In the genomic region with DNA sequence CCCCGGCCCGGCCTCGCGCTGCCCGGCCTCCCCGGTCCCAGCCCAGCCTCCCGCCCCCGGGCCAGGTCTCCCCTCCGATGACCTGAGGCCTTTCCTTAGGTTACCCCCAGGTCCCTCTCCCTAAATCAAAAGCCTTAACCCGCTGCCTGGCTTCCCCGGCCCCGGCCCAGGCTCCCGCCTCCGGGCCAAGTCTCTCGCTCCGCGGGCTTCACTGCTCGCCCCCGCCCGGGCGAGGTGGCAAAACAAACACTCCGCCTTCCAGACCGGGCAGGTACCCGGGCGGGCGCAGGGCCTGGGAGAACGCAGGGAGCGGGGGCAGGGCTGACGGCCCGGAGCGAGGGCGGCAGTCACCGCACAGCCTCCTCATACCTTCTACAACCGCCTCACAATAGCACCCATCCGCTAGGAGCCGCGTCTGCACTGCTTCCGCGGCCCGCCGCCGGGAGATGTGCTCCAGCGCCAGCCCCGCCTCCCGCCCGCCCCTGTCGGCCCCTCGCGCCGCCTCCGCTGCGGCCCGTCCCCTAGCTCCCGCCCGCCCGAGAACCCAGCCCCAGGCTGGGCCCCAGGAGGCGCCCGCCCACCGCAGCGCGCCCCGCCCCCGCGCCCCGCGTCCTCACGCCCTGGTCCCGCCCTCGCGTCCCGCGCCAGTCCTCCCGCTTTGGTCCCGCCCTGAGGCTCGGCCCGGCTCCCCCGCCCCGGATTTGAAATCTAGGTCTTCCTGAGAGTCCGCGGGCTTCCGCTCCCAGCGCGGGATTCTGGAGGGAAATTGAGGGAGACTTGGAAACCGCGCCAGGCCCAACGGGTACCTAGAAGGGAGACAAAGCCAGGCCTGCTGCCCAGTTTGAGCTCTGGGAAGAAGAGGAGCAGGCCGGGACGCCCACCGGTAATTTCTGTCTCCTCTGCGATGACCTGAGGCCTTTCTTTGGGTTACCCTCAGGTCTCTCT, we compare ENCODE assay signal across 8 cellular contexts. TPM values are rescaled to one million over a fixed set of nuclear protein-coding genes. Genes with fewer than 3 reads are reported as not detected.
DNase-seq lines count a peak whose midpoint lies in the region; ATAC-seq and TF ChIP-seq lines count a peak whose summit lies in the region.

Gene CASP3, minus strand, starts transcription at position 422 of the 945 bp plus-strand sequence. CDS start 10,994 bp downstream, outside the sequence.
A gene with protein sequence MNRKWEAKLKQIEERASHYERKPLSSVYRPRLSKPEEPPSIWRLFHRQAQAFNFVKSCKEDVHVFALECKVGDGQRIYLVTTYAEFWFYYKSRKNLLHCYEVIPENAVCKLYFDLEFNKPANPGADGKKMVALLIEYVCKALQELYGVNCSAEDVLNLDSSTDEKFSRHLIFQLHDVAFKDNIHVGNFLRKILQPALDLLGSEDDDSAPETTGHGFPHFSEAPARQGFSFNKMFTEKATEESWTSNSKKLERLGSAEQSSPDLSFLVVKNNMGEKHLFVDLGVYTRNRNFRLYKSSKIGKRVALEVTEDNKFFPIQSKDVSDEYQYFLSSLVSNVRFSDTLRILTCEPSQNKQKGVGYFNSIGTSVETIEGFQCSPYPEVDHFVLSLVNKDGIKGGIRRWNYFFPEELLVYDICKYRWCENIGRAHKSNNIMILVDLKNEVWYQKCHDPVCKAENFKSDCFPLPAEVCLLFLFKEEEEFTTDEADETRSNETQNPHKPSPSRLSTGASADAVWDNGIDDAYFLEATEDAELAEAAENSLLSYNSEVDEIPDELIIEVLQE (plus strand): TSS at position 713 of the 945 bp plus-strand sequence. CDS start 7,403 bp downstream, outside the sequence.

- H3K79me2 ChIP-seq in DOHH2 (ENCODE audit: control insufficient read depth, low read length), result peaks cover 64% of the 10 kb centered on the region

- ATAC-seq in GM21825 (IDR thresholded peaks at IDR 0.05; ENCODE audit: unreplicated experiment) (peak; percentile 87), naive B cell (ENCODE audit: low read depth in 2 of 2) (peak; percentile 85 to 87)
- peak; percentile 89 for ATAC-seq in stimulated activated effector memory CD8-positive, alpha-beta T cell treated with anti-CD3 and anti-CD28 coated beads, Interleukin-12 subunit alpha, Interleukin-12 subunit beta, amount 100 ng/mL, for 72 hours

- H3K27ac ChIP-seq in DOHH2 (ENCODE audit: low read depth, low read length) (peak within 1 kb of the TSS; percentile 68), KOPT-K1 (ENCODE audit: low read depth, low read length, poor library complexity, severe bottlenecking) (peak within 1 kb of the TSS; percentile 91), Peyer's patch (peak within 1 kb of the TSS; percentile 95 to 100 (median 96)), esophagus squamous epithelium (peak within 1 kb of the TSS; percentile 98 to 100 (median 99))

- H3K9me3 ChIP-seq in DOHH2 (ENCODE audit: control insufficient read depth, insufficient read depth, low read length) (no peaks in the 10 kb centered on the region), KOPT-K1 (ENCODE audit: insufficient read depth, low read length, poor library complexity, severe bottlenecking) (no peaks in the 10 kb centered on the region), Peyer's patch (no peaks in the 10 kb centered on the region), esophagus squamous epithelium (no peaks in the 10 kb centered on the region)

- peak within 1 kb of the TSS; percentile 85 to 99 (median 96) for H3K4me3 Mint-ChIP-seq in naive B cell
- peak within 1 kb of the TSS; percentile 98 for H3K4me3 Mint-ChIP-seq in stimulated activated effector memory CD8-positive, alpha-beta T cell treated with anti-CD3 and anti-CD28 coated beads, Interleukin-12 subunit alpha, Interleukin-12 subunit beta, amount 100 ng/mL, for 72 hours

- TF ChIP-seq POLR2A in Peyer's patch (IDR thresholded peaks at IDR 0.05) (peak; percentile 94 to 96), esophagus squamous epithelium (IDR thresholded peaks at IDR 0.05) (peak in 2 of 4 donors; percentile 91 to 95)

- H3K9me2 ChIP-seq in DOHH2 (replicated peaks; ENCODE audit: control insufficient read depth, low read length), result no peaks in the 10 kb centered on the region

- H4K20me1 ChIP-seq in DOHH2 (ENCODE audit: control insufficient read depth, insufficient read depth, low read depth, low read length), result peaks cover 14% of the 10 kb centered on the region; the same call in 1 of the 2 replicates

- H3K4me3 ChIP-seq in DOHH2 (ENCODE audit: low read length) (peak within 1 kb of the TSS; percentile 98), Peyer's patch (peak within 1 kb of the TSS; percentile 87 to 97 (median 90)), esophagus squamous epithelium (peak within 1 kb of the TSS; percentile 77 to 91 (median 89))

- peak within 1 kb of the TSS; percentile 91 to 99 (median 96) for H3K27ac Mint-ChIP-seq in naive B cell
- peak within 1 kb of the TSS; percentile 98 for H3K27ac Mint-ChIP-seq in stimulated activated effector memory CD8-positive, alpha-beta T cell treated with anti-CD3 and anti-CD28 coated beads, Interleukin-12 subunit alpha, Interleukin-12 subunit beta, amount 100 ng/mL, for 72 hours

- H3F3A ChIP-seq in DOHH2 (ENCODE audit: control insufficient read depth, insufficient read depth), result no peaks in the 10 kb centered on the region

- peak within 1 kb of the TSS; percentile 96 for H3K4me2 ChIP-seq in DOHH2 (ENCODE audit: low read length)

- intact Hi-C loops in esophagus squamous epithelium (cut with DNase I), result loop anchor here (10.0 kb wide), 3 partner anchors 96 to 384 kb away; no protein-coding TSS in a partner anchor

- no peaks in the 10 kb centered on the region for H3K36me3 Mint-ChIP-seq in naive B cell
- H3K36me3 Mint-ChIP-seq in stimulated activated effector memory CD8-positive, alpha-beta T cell treated with anti-CD3 and anti-CD28 coated beads, Interleukin-12 subunit alpha, Interleukin-12 subunit beta, amount 100 ng/mL, for 72 hours, result peaks cover 56% of the 10 kb centered on the region

- 0% methylated on average over 1 of the region's 90 CpGs; no CpG with 5 or more reads in 1 of the 2 donors for WGBS in esophagus squamous epithelium, 2 donors

- DNase-seq in Peyer's patch (peak; percentile 94 to 99 (median 98)), esophagus squamous epithelium (lab: John Stamatoyannopoulos, UW) (peak; percentile 97), naive B cell (peak; percentile 94)
- peak; percentile 98 to 99 for DNase-seq in activated T-cell treated with anti-CD3 and anti-CD28 coated beads, Interleukin-2, amount 50 U/mL, for 48 hours
- DNase-seq in stimulated activated effector memory CD8-positive, alpha-beta T cell treated with anti-CD3 and anti-CD28 coated beads, Interleukin-12 subunit alpha, Interleukin-12 subunit beta, amount 100 ng/mL, for 72 hours (ENCODE audit: low spot score in 2 of 2), result peak; percentile 94 to 97

- peaks cover 46% of the 10 kb centered on the region for H3K36me3 ChIP-seq in DOHH2 (ENCODE audit: control insufficient read depth, low read length)
- peaks cover 41% of the 10 kb centered on the region for H3K36me3 ChIP-seq in KOPT-K1 (ENCODE audit: insufficient read depth, low read length)
- H3K36me3 ChIP-seq in Peyer's patch, result peaks cover 0 to 4% (median 0%) of the 10 kb centered on the region in 3 donors
- H3K36me3 ChIP-seq in esophagus squamous epithelium, result peaks cover 0 to 14% (median 0%) of the 10 kb centered on the region in 3 donors

- TF ChIP-seq CTCF in DOHH2 (IDR thresholded peaks at IDR 0.05; ENCODE audit: low read depth, low read length, poor library complexity, severe bottlenecking) (peak; percentile 20), Peyer's patch (IDR thresholded peaks at IDR 0.05) (peak in 4 of 6 experiments; percentile 28 to 41 (median 37)), esophagus squamous epithelium (IDR thresholded peaks at IDR 0.05) (peak in 1 of 6 experiments; percentile 35)

- no peaks in the 10 kb centered on the region for H3K9me3 Mint-ChIP-seq in naive B cell
- no peaks in the 10 kb centered on the region for H3K9me3 Mint-ChIP-seq in stimulated activated effector memory CD8-positive, alpha-beta T cell treated with anti-CD3 and anti-CD28 coated beads, Interleukin-12 subunit alpha, Interleukin-12 subunit beta, amount 100 ng/mL, for 72 hours

- peaks cover 40 to 53% (median 45%) of the 10 kb centered on the region in 3 donors for H3K4me1 Mint-ChIP-seq in naive B cell
- H3K4me1 Mint-ChIP-seq in stimulated activated effector memory CD8-positive, alpha-beta T cell treated with anti-CD3 and anti-CD28 coated beads, Interleukin-12 subunit alpha, Interleukin-12 subunit beta, amount 100 ng/mL, for 72 hours, result peaks cover 58% of the 10 kb centered on the region

- H3K27me3 ChIP-seq in DOHH2 (ENCODE audit: control insufficient read depth, low read length) (no peaks in the 10 kb centered on the region), Peyer's patch (no peaks in the 10 kb centered on the region), esophagus squamous epithelium (no peaks in the 10 kb centered on the region)

- no peaks in the 10 kb centered on the region for H3K27me3 Mint-ChIP-seq in naive B cell

- H3K4me1 ChIP-seq in DOHH2 (ENCODE audit: control insufficient read depth, low read length) (peaks cover 42% of the 10 kb centered on the region), Peyer's patch (peaks cover 0 to 36% (median 9%) of the 10 kb centered on the region in 4 donors), esophagus squamous epithelium (peaks cover 20 to 54% (median 36%) of the 10 kb centered on the region in 3 donors)

RNA-seq across cellular contexts. Expression of gene CASP3, which starts in this region (rescaled TPM):
- total RNA-seq in Peyer's patch, result 10 to 100 TPM; 14.9 to 49.0 (median 25.8) TPM
- 10 to 100 TPM; 22.9 to 48.0 (median 28.5) TPM for total RNA-seq in esophagus squamous epithelium
- 1 to 10 TPM; 3.4 to 5.9 (median 4.3) TPM for polyA plus RNA-seq in naive B cell (ENCODE audit: low read depth in 6 of 6)

RNA-seq across cellular contexts. Expression of the second gene that starts in this region (rescaled TPM):
- total RNA-seq in Peyer's patch (10 to 100 TPM; 13.3 to 33.0 (median 25.0) TPM), esophagus squamous epithelium (10 to 100 TPM in 3 of 4 donors, 1 to 10 TPM in 1; 4.5 to 15.6 (median 10.8) TPM)
- 10 to 100 TPM; 12.4 to 23.9 (median 17.6) TPM for polyA plus RNA-seq in naive B cell (ENCODE audit: low read depth in 6 of 6)

Comparison
In these comparisons a context has a peak if more than half of its experiments do, and no peak if none do; other contexts are left out.
1. Peak in every context shown above with its lines: DNase-seq, ATAC-seq, H3K4me3 ChIP-seq and H3K27ac ChIP-seq.